Comparison of ENCODE assay signal across 1 cellular context in genomic region chr3:10459954-10460754, GRCh38.
TF ChIP-seq lines count a peak whose summit lies in the region.

No MANE protein-coding gene starts in this region.

TF ChIP-seq in K562, 482 proteins besides CTCF, POLR2A, EP300 and RAD21 (continued from another document and continues in another):
- TF ChIP-seq TRIM25 (IDR thresholded peaks at IDR 0.05; ENCODE audit: borderline replicate concordance) (no peak), MYBL2 (IDR thresholded peaks at IDR 0.05; ENCODE audit: low read depth) (no peak), MYBL2 (CRISPR knock-in tag; IDR thresholded peaks at IDR 0.05; ENCODE audit: borderline replicate concordance) (no peak), ZNF274 (IDR thresholded peaks at IDR 0.05; ENCODE audit: borderline replicate concordance, low read depth, low read length) (no peak), ZNF41 (CRISPR knock-in tag; conservative IDR thresholded peaks at IDR 0.05) (peak; percentile 59; the same call in 1 of the 2 replicates), STAG1 (CRISPR knock-in tag; IDR thresholded peaks at IDR 0.05; ENCODE audit: borderline replicate concordance) (peak; percentile 92), ZNF12 (CRISPR knock-in tag; IDR thresholded peaks at IDR 0.05) (peak; percentile 88; the same call in 1 of the 2 replicates), ZBTB9 (CRISPR knock-in tag; IDR thresholded peaks at IDR 0.05) (peak; percentile 62; the same call in 1 of the 2 replicates), ETV1 (tag; conservative IDR thresholded peaks at IDR 0.05; ENCODE audit: low read depth) (no peak), SNRNP70 (optimal IDR thresholded peaks at IDR 0.05; ENCODE audit: low read depth, low read length) (no peak), RAD51 (IDR thresholded peaks at IDR 0.05; ENCODE audit: borderline replicate concordance, low read depth) (no peak), CHD4 (IDR thresholded peaks at IDR 0.05; ENCODE audit: insufficient read depth, insufficient replicate concordance, low read depth, low read length, poor library complexity, severe bottlenecking) (no peak), U2AF1 (optimal IDR thresholded peaks at IDR 0.05; ENCODE audit: low read depth, low read length) (no peak), SREBF1 (IDR thresholded peaks at IDR 0.05; ENCODE audit: borderline replicate concordance, low read depth, low read length) (peak; percentile 91; the same call in 1 of the 2 replicates), CREB5 (CRISPR knock-in tag; IDR thresholded peaks at IDR 0.05) (no peak), CEBPZ (IDR thresholded peaks at IDR 0.05; ENCODE audit: borderline replicate concordance, low read depth, low read length) (no peak), POLR3A (IDR thresholded peaks at IDR 0.05; ENCODE audit: borderline replicate concordance, extremely low read depth, insufficient read depth, insufficient read length) (no peak), ZBTB11 (CRISPR knock-in tag; IDR thresholded peaks at IDR 0.05) (peak in 1 of 3 experiments; percentile 44; a peak in 1 of 6 replicates), U2AF2 (optimal IDR thresholded peaks at IDR 0.05; ENCODE audit: low read depth, low read length) (no peak), NBN (IDR thresholded peaks at IDR 0.05; ENCODE audit: low read depth) (no peak), SNIP1 (IDR thresholded peaks at IDR 0.05; ENCODE audit: low read depth) (no peak), AFF1 (IDR thresholded peaks at IDR 0.05; ENCODE audit: low read depth in 1 of 2, partially characterized antibody in 2 of 2) (peak in 1 of 2 experiments; percentile 100), ZNF384 (IDR thresholded peaks at IDR 0.05; ENCODE audit: low read depth, low read length) (no peak), MYC (IDR thresholded peaks at IDR 0.05; ENCODE audit: low read depth, low read length) (peak; percentile 67), MYC (CRISPR knock-in tag; IDR thresholded peaks at IDR 0.05; ENCODE audit: borderline replicate concordance, low read depth) (no peak), YBX1 (IDR thresholded peaks at IDR 0.05) (no peak), ELK1 (CRISPR knock-in tag; IDR thresholded peaks at IDR 0.05) (no peak), NCOA2 (IDR thresholded peaks at IDR 0.05; ENCODE audit: partially characterized antibody in 2 of 2) (no peak), ZFP1 (CRISPR knock-in tag; IDR thresholded peaks at IDR 0.05) (no peak), PHF21A (IDR thresholded peaks at IDR 0.05; ENCODE audit: borderline replicate concordance, low read depth) (no peak), MCM2 (IDR thresholded peaks at IDR 0.05; ENCODE audit: low read depth) (no peak), GMEB1 (CRISPR knock-in tag; IDR thresholded peaks at IDR 0.05) (no peak), ZNF143 (CRISPR knock-in tag; IDR thresholded peaks at IDR 0.05) (no peak; the same call in 1 of the 2 replicates), ETS1 (conservative IDR thresholded peaks at IDR 0.05; ENCODE audit: control insufficient read depth, low read depth, low read length) (peak; percentile 97), NUFIP1 (IDR thresholded peaks at IDR 0.05; ENCODE audit: partially characterized antibody) (no peak), ZFP91 (CRISPR knock-in tag; IDR thresholded peaks at IDR 0.05) (peak; percentile 84), NR2F6 (CRISPR knock-in tag; IDR thresholded peaks at IDR 0.05) (no peak)
